18 cellular contexts compared by ENCODE assay signal in the genomic region with DNA sequence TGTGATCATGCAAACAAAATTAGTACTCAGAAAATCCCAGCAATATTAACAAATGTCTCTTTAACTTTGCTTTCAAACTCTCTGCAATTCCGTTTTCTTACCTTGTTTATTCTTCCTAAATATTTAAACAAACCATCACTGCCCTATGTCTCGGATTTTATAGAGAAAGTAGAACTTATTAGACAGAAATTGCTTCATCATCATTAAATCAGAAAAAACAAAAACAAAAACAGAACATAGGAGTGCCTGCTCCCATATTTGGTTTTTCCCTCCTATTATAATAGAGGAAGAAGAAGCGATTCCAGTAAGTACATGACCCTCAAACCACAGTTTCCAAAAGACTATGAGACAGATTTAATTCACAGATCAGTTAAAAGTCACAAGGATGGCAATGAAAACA.
A peak's percentile ranks its signal among the peaks of the same experiment; 100 is the strongest.
DNase-seq lines count a peak whose midpoint lies in the region; ATAC-seq, FAIRE-seq and TF ChIP-seq lines count a peak whose summit lies in the region.
"Had no signal": no experiment of that assay in that cellular context is flagged by ENCODE, and none has a peak within 500 bp of the region (broad histone marks: within the 10 kb centered on the region; RNA-seq: fewer than 3 reads in every experiment).

No MANE protein-coding gene starts in this region.

- no peaks in the 10 kb centered on the region for H3K27me3 ChIP-seq in K562 (ENCODE audit: control insufficient read depth in 2 of 2, insufficient read depth in 2 of 2, low read length in 2 of 2)
- no peaks in the 10 kb centered on the region for H3K27me3 ChIP-seq in SK-N-SH (ENCODE audit: insufficient read depth)
- H3K27me3 ChIP-seq: BE2C had no signal

- TF ChIP-seq CTCF in K562 (IDR thresholded peaks at IDR 0.05 in 2 of 3, conservative IDR thresholded peaks at IDR 0.05 in 1 of 3; ENCODE audit: insufficient read depth in 2 of 3, low read depth in 1 of 3, low read length in 3 of 3) = no peak
- no peak for TF ChIP-seq CTCF in SK-N-SH (IDR thresholded peaks at IDR 0.05)

- in situ Hi-C loops in K562 (cut with MboI) = no loop called here

- H3K4me2 ChIP-seq in K562 (ENCODE audit: insufficient read depth, low read length) (no peak overlapping the region), SK-N-SH (no peak overlapping the region)
- H3K4me2 ChIP-seq: GM23338 had no signal

- H3K4me3 ChIP-seq in K562 (no peak overlapping the region), SK-N-SH (ENCODE audit: low read depth in 2 of 2, low read length in 1 of 2) (no peak overlapping the region)
- H3K4me3 ChIP-seq: BLaER1 treated with 17β-estradiol and CSF1 and Interleukin-3, amounts not matched to agents 10 nM and 100 nM; GM23338; HAP-1 had no signal

- no peaks in the 10 kb centered on the region for H3K36me3 ChIP-seq in K562 (ENCODE audit: control insufficient read depth, insufficient read depth, low read length)
- H3K36me3 ChIP-seq in SK-N-SH (replicated peaks in 1 of 2; ENCODE audit: control insufficient read depth in 1 of 2, insufficient read depth in 2 of 2, low read length in 1 of 2) = no peaks in the 10 kb centered on the region
- H3K36me3 ChIP-seq: BE2C; BLaER1 treated with 17β-estradiol and CSF1 and Interleukin-3, amounts not matched to agents 10 nM and 100 nM; HAP-1 had no signal

- H3F3A ChIP-seq in SK-N-SH (replicated peaks; ENCODE audit: insufficient read depth) = no peaks in the 10 kb centered on the region

- no peak for FAIRE-seq in K562 (lab: Jason Lieb, UNC)
- no peak for FAIRE-seq in H54 (lab: Jason Lieb, UNC)
- FAIRE-seq: D721Med, G401.6, GM12892 had no signal

- no peak overlapping the region for H3K27ac ChIP-seq in K562 (ENCODE audit: extremely low read depth, low read depth, low read length)
- no peak overlapping the region for H3K27ac ChIP-seq in SK-N-SH (ENCODE audit: low read depth in 2 of 2, low read length in 1 of 2)
- H3K27ac ChIP-seq: BLaER1 treated with 17β-estradiol and CSF1 and Interleukin-3, amounts not matched to agents 10 nM and 100 nM had no signal

- DNase-seq in EH (ENCODE audit: low read depth) = peak; percentile 8
- DNase-seq in HT1080 (ENCODE audit: low read depth) = peak; percentile 0
- no peak for DNase-seq in K562 (ENCODE audit: extremely low read depth in 1 of 4, low spot score in 3 of 4)
- DNase-seq in AG20443 (ENCODE audit: low spot score) = no peak
- no peak for DNase-seq in H54 (ENCODE audit: insufficient read length, low spot score)
- DNase-seq in SK-N-SH = no peak
- DNase-seq: AML-193; BE2C; CD4-positive, alpha-beta T cell; CD8-positive, alpha-beta memory T cell; DMS 273 treated with DMSO at 0.1 percent for 48 hours; DMS79 treated with DMSO at 0.1 percent for 48 hours had no signal

- TF ChIP-seq EP300 in K562 (IDR thresholded peaks at IDR 0.05; ENCODE audit: low read length) = no peak
- no peak for TF ChIP-seq EP300 in SK-N-SH (IDR thresholded peaks at IDR 0.05; ENCODE audit: borderline replicate concordance in 1 of 2, low read depth in 1 of 2, low read length in 1 of 2)

- H3K9ac ChIP-seq in K562 (ENCODE audit: insufficient read depth in 1 of 2, low read depth in 2 of 2, low read length in 2 of 2) (no peak overlapping the region), SK-N-SH (no peak overlapping the region)
- H3K9ac ChIP-seq: BLaER1 treated with 17β-estradiol and CSF1 and Interleukin-3, amounts not matched to agents 10 nM and 100 nM had no signal

- POLR2A ChIA-PET in K562 (lab: Yijun Ruan, JAX) (no interaction called here), SK-N-SH (lab: Yijun Ruan, JAX) (no interaction called here)

- ATAC-seq in K562 = no peak
- ATAC-seq: GM23338 had no signal

- H3K4me1 ChIP-seq in K562 (replicated peaks in 1 of 2; ENCODE audit: control insufficient read depth in 2 of 2, insufficient read depth in 2 of 2, low read length in 2 of 2) (no peaks in the 10 kb centered on the region), SK-N-SH (ENCODE audit: control insufficient read depth in 1 of 2, insufficient read depth in 2 of 2, low read depth in 1 of 2, low read length in 1 of 2) (no peaks in the 10 kb centered on the region)
- H3K4me1 ChIP-seq: BE2C had no signal

- H2AFZ ChIP-seq in K562 (ENCODE audit: low read depth, low read length) = no peak overlapping the region
- no peak overlapping the region for H2AFZ ChIP-seq in SK-N-SH (ENCODE audit: low read depth)
- H2AFZ ChIP-seq: GM23338 had no signal

- intact Hi-C loops in K562 (cut with micrococcal nuclease) = no loop called here

- TF ChIP-seq POLR2A in K562 (conservative IDR thresholded peaks at IDR 0.05) (no peak), H54 (IDR thresholded peaks at IDR 0.05; ENCODE audit: low read depth, low read length) (no peak)

- no peaks in the 10 kb centered on the region for H3K9me3 ChIP-seq in K562 (replicated peaks; ENCODE audit: control insufficient read depth, insufficient read depth, low read depth, low read length)
- no peaks in the 10 kb centered on the region for H3K9me3 ChIP-seq in SK-N-SH
- H3K9me3 ChIP-seq: BE2C; BLaER1 treated with 17β-estradiol and CSF1 and Interleukin-3, amounts not matched to agents 10 nM and 100 nM; HAP-1 had no signal

- H3K79me2 ChIP-seq in K562 (ENCODE audit: control insufficient read depth, insufficient read depth, low read length) = no peaks in the 10 kb centered on the region
- H3K79me2 ChIP-seq in SK-N-SH (ENCODE audit: insufficient read depth) = no peaks in the 10 kb centered on the region

- H4K20me1 ChIP-seq in K562 (replicated peaks; ENCODE audit: control insufficient read depth, insufficient read depth, low read length) = no peaks in the 10 kb centered on the region
- H4K20me1 ChIP-seq in SK-N-SH (ENCODE audit: insufficient read depth) = no peaks in the 10 kb centered on the region
- H4K20me1 ChIP-seq: BLaER1 treated with 17β-estradiol and CSF1 and Interleukin-3, amounts not matched to agents 10 nM and 100 nM had no signal

- TF ChIP-seq RAD21 in K562 (CRISPR knock-in tag; conservative IDR thresholded peaks at IDR 0.05 in 1 of 2, IDR thresholded peaks at IDR 0.05 in 1 of 2) (no peak), SK-N-SH (IDR thresholded peaks at IDR 0.05; ENCODE audit: low read length) (no peak)

- 0% methylated on average over 2 of the region's 3 CpGs for WGBS in K562 (ENCODE audit: insufficient coverage, low coverage, missing lambda C conversion rate)
- WGBS in SK-N-SH (ENCODE audit: low lambda C conversion rate) = 2% methylated on average over 3 of the region's 3 CpGs

- no peaks in the 10 kb centered on the region for H3K9me1 ChIP-seq in K562 (ENCODE audit: control insufficient read depth, insufficient read depth, low read length)

- CTCF ChIA-PET in K562 (lab: Yijun Ruan, JAX; ENCODE audit: low intra/inter-chr PET ratio) = no interaction called here
- CTCF ChIA-PET in SK-N-SH (lab: Yijun Ruan, JAX) = no interaction called here

- no peaks in the 10 kb centered on the region for H3K9me2 ChIP-seq in SK-N-SH

- BruUV-seq in K562 (replicated peaks; lab: Mats Ljungman, UMichigan) = no TSS peak

TF ChIP-seq in K562, 482 proteins besides CTCF, POLR2A, EP300 and RAD21:
- TF ChIP-seq KHSRP (IDR thresholded peaks at IDR 0.05) (no peak), POLR2G (IDR thresholded peaks at IDR 0.05; ENCODE audit: low read depth, low read length) (no peak), ZNF316 (IDR thresholded peaks at IDR 0.05) (peak; percentile 22; the same call in 1 of the 2 replicates), TAF9B (IDR thresholded peaks at IDR 0.05; ENCODE audit: partially characterized antibody) (no peak), GATA2 (CRISPR knock-in tag; IDR thresholded peaks at IDR 0.05) (no peak), ERF (CRISPR knock-in tag; IDR thresholded peaks at IDR 0.05) (no peak)
- TF ChIP-seq, protein P1, sequence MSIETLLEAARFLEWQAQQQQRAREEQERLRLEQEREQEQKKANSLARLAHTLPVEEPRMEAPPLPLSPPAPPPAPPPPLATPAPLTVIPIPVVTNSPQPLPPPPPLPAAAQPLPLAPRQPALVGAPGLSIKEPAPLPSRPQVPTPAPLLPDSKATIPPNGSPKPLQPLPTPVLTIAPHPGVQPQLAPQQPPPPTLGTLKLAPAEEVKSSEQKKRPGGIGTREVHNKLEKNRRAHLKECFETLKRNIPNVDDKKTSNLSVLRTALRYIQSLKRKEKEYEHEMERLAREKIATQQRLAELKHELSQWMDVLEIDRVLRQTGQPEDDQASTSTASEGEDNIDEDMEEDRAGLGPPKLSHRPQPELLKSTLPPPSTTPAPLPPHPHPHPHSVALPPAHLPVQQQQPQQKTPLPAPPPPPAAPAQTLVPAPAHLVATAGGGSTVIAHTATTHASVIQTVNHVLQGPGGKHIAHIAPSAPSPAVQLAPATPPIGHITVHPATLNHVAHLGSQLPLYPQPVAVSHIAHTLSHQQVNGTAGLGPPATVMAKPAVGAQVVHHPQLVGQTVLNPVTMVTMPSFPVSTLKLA (conservative IDR thresholded peaks at IDR 0.05) = no peak

TF ChIP-seq in SK-N-SH, 30 proteins besides CTCF, POLR2A, EP300 and RAD21:
- no peak for TF ChIP-seq RXRA (IDR thresholded peaks at IDR 0.05; ENCODE audit: borderline replicate concordance, low read depth)

Comparison
In these comparisons a context has a peak if more than half of its experiments do, and no peak if none do; other contexts are left out.
1. DNase-seq: peak in EH (single experiment) and HT1080 (single experiment); none in K562 (0 of 4), AG20443 (single experiment), H54 (single experiment) and SK-N-SH (single experiment).